Comparison of ENCODE assay signal across 8 cellular contexts in genomic region chr1:181149326-181150000, GRCh38.
DNase-seq lines count a peak whose midpoint lies in the region; ATAC-seq and TF ChIP-seq lines count a peak whose summit lies in the region.

No MANE protein-coding gene starts in this region.

- TF ChIP-seq CTCF in GM13976 (IDR thresholded peaks at IDR 0.05; ENCODE audit: borderline replicate concordance, control extremely low read depth, extremely low read depth, insufficient read depth, missing control alignments) (no peak), Caco-2 (IDR thresholded peaks at IDR 0.05; ENCODE audit: insufficient read depth in 1 of 2, low read depth in 1 of 2, low read length in 1 of 2, severe bottlenecking in 1 of 2, unreplicated experiment in 1 of 2) (no peak)

- H3K4me3 Mint-ChIP-seq in activated naive CD4-positive, alpha-beta T cell treated with anti-CD3 and anti-CD28 coated beads, Interleukin-2, amount 50 U/mL, for 24 hours, result peak overlapping the region; percentile 60
- no peak overlapping the region for H3K4me3 Mint-ChIP-seq in Caco-2 (ENCODE audit: unreplicated experiment)

- H3K4me3 ChIP-seq in Caco-2 (ENCODE audit: low read depth, low read length), result no peak overlapping the region

- no peaks in the 10 kb centered on the region for H3K27me3 ChIP-seq in Caco-2 (replicated peaks; ENCODE audit: control insufficient read depth, insufficient read depth, low read length)

- no peaks in the 10 kb centered on the region; the same call in 1 of the 2 replicates for H3K9me3 ChIP-seq in Caco-2

- DNase-seq in NCI-H2171 treated with DMSO at 0.1 percent for 48 hours (lab: John Stamatoyannopoulos, UW) (peak; percentile 37), NCI-H2171 (lab: John Stamatoyannopoulos, UW) (no peak), RPMI8226 (peak; percentile 91), GM13976 (ENCODE audit: low spot score) (no peak), Caco-2 (no peak)
- peak; percentile 43 to 47 for DNase-seq in stimulated activated CD8-positive, alpha-beta memory T cell treated with anti-CD3 and anti-CD28 coated beads, Interleukin-7, amount 100 ng/mL, for 1 hour (ENCODE audit: low read depth in 2 of 2)

- no peaks in the 10 kb centered on the region for H3K36me3 ChIP-seq in Caco-2 (ENCODE audit: control insufficient read depth, insufficient read depth, low read length)

- H3K4me1 Mint-ChIP-seq in activated naive CD4-positive, alpha-beta T cell treated with anti-CD3 and anti-CD28 coated beads, Interleukin-2, amount 50 U/mL, for 24 hours, result peaks cover 51% of the 10 kb centered on the region
- peaks cover 20% of the 10 kb centered on the region for H3K4me1 Mint-ChIP-seq in Caco-2 (ENCODE audit: low read depth, unreplicated experiment)

- H3K9me3 Mint-ChIP-seq in activated naive CD4-positive, alpha-beta T cell treated with anti-CD3 and anti-CD28 coated beads, Interleukin-2, amount 50 U/mL, for 24 hours, result no peaks in the 10 kb centered on the region
- H3K9me3 Mint-ChIP-seq in Caco-2 (ENCODE audit: unreplicated experiment), result peaks cover 10% of the 10 kb centered on the region

- H3K27ac Mint-ChIP-seq in activated naive CD4-positive, alpha-beta T cell treated with anti-CD3 and anti-CD28 coated beads, Interleukin-2, amount 50 U/mL, for 24 hours, result peak overlapping the region; percentile 97
- H3K27ac Mint-ChIP-seq in Caco-2 (ENCODE audit: unreplicated experiment), result no peak overlapping the region

- ATAC-seq in HG03064 (IDR thresholded peaks at IDR 0.05; ENCODE audit: low read depth, unreplicated experiment), result peak; percentile 60

- H3K36me3 Mint-ChIP-seq in activated naive CD4-positive, alpha-beta T cell treated with anti-CD3 and anti-CD28 coated beads, Interleukin-2, amount 50 U/mL, for 24 hours, result no peaks in the 10 kb centered on the region
- H3K36me3 Mint-ChIP-seq in Caco-2 (ENCODE audit: insufficient read depth, unreplicated experiment), result no peaks in the 10 kb centered on the region

- CTCF ChIA-PET in Caco-2 (lab: Charles Lee), result no interaction called here

- POLR2A ChIA-PET in Caco-2 (lab: Charles Lee), result no interaction called here

- no peaks in the 10 kb centered on the region for H3K27me3 Mint-ChIP-seq in activated naive CD4-positive, alpha-beta T cell treated with anti-CD3 and anti-CD28 coated beads, Interleukin-2, amount 50 U/mL, for 24 hours
- peaks cover under 1% of the 10 kb centered on the region for H3K27me3 Mint-ChIP-seq in Caco-2 (ENCODE audit: insufficient read depth, unreplicated experiment)

- in situ Hi-C loops in GM13976 (cut with MboI; ENCODE audit: low sequenced_read_pairs, unreplicated experiment), result loop anchor here (10.0 kb wide), 1 partner anchor 115 kb away; the partner anchor contains the start of gene MR1

- intact Hi-C loops in Caco-2 (cut with micrococcal nuclease; ENCODE audit: unreplicated experiment), result loop anchor here (10.0 kb wide), 1 partner anchor 635 kb away; no protein-coding TSS in a partner anchor

- no TSS peak for BruUV-seq in Caco-2 (replicated peaks; lab: Mats Ljungman, UMichigan)

- H3K4me1 ChIP-seq in Caco-2, result no peaks in the 10 kb centered on the region

Comparison
In these comparisons a context has a peak if more than half of its experiments do, and no peak if none do; other contexts are left out.
1. DNase-seq: peak in NCI-H2171 treated with DMSO at 0.1 percent for 48 hours (single experiment), RPMI8226 (single experiment) and stimulated activated CD8-positive, alpha-beta memory T cell treated with anti-CD3 and anti-CD28 coated beads, Interleukin-7, amount 100 ng/mL, for 1 hour (2 of 2); none in NCI-H2171 (single experiment), GM13976 (single experiment) and Caco-2 (0 of 2).